Comparison of ENCODE assay signal across 9 cellular contexts in the genomic region with DNA sequence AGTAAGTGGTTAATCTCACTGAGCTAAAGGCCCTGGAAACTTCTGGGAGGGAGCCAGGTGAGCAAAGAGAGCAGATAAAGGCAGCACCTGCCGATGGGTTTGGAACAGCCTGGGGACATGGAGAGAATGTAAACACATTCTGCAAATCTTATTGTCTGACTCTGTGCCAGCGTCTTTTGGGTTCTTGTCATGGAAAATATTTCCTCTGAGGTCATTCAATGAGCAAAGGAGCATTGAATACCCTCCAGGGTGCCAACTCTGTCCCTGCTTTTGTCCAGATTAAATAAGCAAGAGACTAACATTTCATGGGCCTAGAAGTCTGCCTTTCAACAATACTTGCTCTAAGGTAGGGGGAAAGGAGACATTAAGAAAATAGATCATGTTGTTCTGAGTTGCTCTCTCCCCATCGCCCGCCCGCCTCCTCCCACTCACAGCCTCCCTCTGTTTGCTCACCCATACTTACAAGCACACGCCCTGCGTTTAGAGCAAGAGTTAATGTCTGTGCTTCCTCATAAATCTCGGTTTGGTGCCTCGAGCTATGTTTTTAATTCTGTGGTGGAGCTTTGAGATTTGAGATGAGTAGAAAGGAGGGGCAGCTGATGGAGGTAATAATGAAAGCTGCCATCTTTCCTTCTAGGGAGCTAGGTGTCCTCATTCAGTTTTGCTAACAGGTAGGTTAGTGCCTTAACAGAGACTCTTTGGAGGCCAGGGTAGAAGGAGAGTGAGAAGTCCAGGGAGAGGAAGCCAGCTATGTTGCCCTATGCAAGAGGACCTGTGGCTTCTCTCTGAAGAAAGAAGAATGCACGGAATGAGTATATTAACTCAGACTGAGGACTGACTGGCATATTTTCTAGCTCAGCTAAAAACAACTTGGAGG.
A peak's percentile ranks its signal among the peaks of the same experiment; 100 is the strongest.
DNase-seq lines count a peak whose midpoint lies in the region; ATAC-seq and TF ChIP-seq lines count a peak whose summit lies in the region.
"Had no signal": no experiment of that assay in that cellular context is flagged by ENCODE, and none has a peak within 500 bp of the region (broad histone marks: within the 10 kb centered on the region; RNA-seq: fewer than 3 reads in every experiment).

No MANE protein-coding gene starts in this region.

- H3K79me1 ChIP-seq in H9 (ENCODE audit: insufficient read depth, low read depth, low read length, poor library complexity, severe bottlenecking), result no peaks in the 10 kb centered on the region

- no peak overlapping the region for H3K14ac ChIP-seq in H9 (ENCODE audit: insufficient read depth, low read length)

- intact Hi-C loops in MCF 10A (cut with micrococcal nuclease), result no loop called here

- no peak overlapping the region for H2AFZ ChIP-seq in H9 (ENCODE audit: low read length)

- ATAC-seq in GM21515 (IDR thresholded peaks at IDR 0.05; ENCODE audit: unreplicated experiment) (no peak), HG03457 (IDR thresholded peaks at IDR 0.05; ENCODE audit: unreplicated experiment) (no peak)

- no peak overlapping the region for H3K56ac ChIP-seq in H9 (ENCODE audit: insufficient read length, low read depth, low read length)

- H3K27me3 Mint-ChIP-seq in H9 (ENCODE audit: low read depth) (no peaks in the 10 kb centered on the region), MCF 10A (ENCODE audit: insufficient read depth, unreplicated experiment) (no peaks in the 10 kb centered on the region), progenitor cell of endocrine pancreas (no peaks in the 10 kb centered on the region)

- no peak overlapping the region for H3K23ac ChIP-seq in H9 (ENCODE audit: insufficient read length, low read depth, low read length)

- no peak overlapping the region for H3K9ac ChIP-seq in H9 (ENCODE audit: extremely low read depth, insufficient read length, low read length)
- H3K9ac ChIP-seq: KMS-11 had no signal

- H3K4me2 ChIP-seq in H9 (ENCODE audit: insufficient read depth, insufficient read length, low read length), result no peak overlapping the region
- H3K4me2 ChIP-seq: KMS-11 had no signal

- no peaks in the 10 kb centered on the region for H3K79me2 ChIP-seq in H9 (ENCODE audit: insufficient read depth, low read length)

- no peak overlapping the region for H4K5ac ChIP-seq in H9 (ENCODE audit: insufficient read length, low read depth, low read length)

- BruUV-seq in MCF 10A (replicated peaks; lab: Mats Ljungman, UMichigan), result TSS peak; percentile 69

- no peaks in the 10 kb centered on the region for H3K9me3 ChIP-seq in H9 (ENCODE audit: control insufficient read depth, low read depth, low read length)

- no peak overlapping the region for H3K27ac ChIP-seq in H9 (ENCODE audit: insufficient read length, low read depth, low read length)
- H3K27ac ChIP-seq: KMS-11 had no signal

- H3K9me3 Mint-ChIP-seq in H9 (no peaks in the 10 kb centered on the region), MCF 10A (ENCODE audit: unreplicated experiment) (no peaks in the 10 kb centered on the region), progenitor cell of endocrine pancreas (ENCODE audit: low read depth) (no peaks in the 10 kb centered on the region)

- no CpG with 5 or more reads among the region's 10 CpGs for WGBS in H9 (ENCODE audit: extremely low coverage, insufficient read length, low lambda C conversion rate)

- H3K36me3 Mint-ChIP-seq in H9 (ENCODE audit: insufficient read depth in 1 of 3, low read depth in 3 of 3), result peaks cover 0 to 9% (median 2%) of the 10 kb centered on the region in 3 experiments; a peak in 2 of 7 replicates
- H3K36me3 Mint-ChIP-seq in MCF 10A (ENCODE audit: insufficient read depth, unreplicated experiment), result no peaks in the 10 kb centered on the region
- no peaks in the 10 kb centered on the region for H3K36me3 Mint-ChIP-seq in progenitor cell of endocrine pancreas (ENCODE audit: insufficient read depth)

- no peak overlapping the region for H4K91ac ChIP-seq in H9 (ENCODE audit: insufficient read length, low read depth, low read length)

- H4K8ac ChIP-seq in H9 (replicated peaks; ENCODE audit: insufficient read length, low read depth, low read length), result no peak overlapping the region

- H3K18ac ChIP-seq in H9 (ENCODE audit: insufficient read length, low read depth, low read length), result no peak overlapping the region

- no peak overlapping the region for H2AK5ac ChIP-seq in H9 (ENCODE audit: insufficient read length, low read length)

- H2BK12ac ChIP-seq in H9 (ENCODE audit: insufficient read length, low read depth, low read length), result no peak overlapping the region

- no peak overlapping the region for H3T11ph ChIP-seq in H9 (ENCODE audit: low read length)

- peak; percentile 50 for DNase-seq in H9
- peak; percentile 85 for DNase-seq in NCI-H226
- DNase-seq in MCF 10A (ENCODE audit: unreplicated experiment), result peak; percentile 96
- DNase-seq in progenitor cell of endocrine pancreas (ENCODE audit: low spot score, unreplicated experiment), result no peak
- DNase-seq in SW480 (ENCODE audit: low spot score), result no peak
- DNase-seq in AML-193 (lab: John Stamatoyannopoulos, UW), result no peak

- H3K27me3 ChIP-seq in H9 (ENCODE audit: insufficient read depth, low read length), result no peaks in the 10 kb centered on the region

- CTCF ChIA-PET in MCF 10A (lab: Yijun Ruan, JAX), result interaction anchor here (0.7 to 7.3 kb wide), 12 partner anchors 28 to 482 kb away, joined by 3 to 94 read pairs (median 4); no protein-coding TSS in a partner anchor

- no peak overlapping the region for H2BK20ac ChIP-seq in H9 (ENCODE audit: low read depth, low read length, poor library complexity, severe bottlenecking)

- H3K4me3 Mint-ChIP-seq in H9 (no peak overlapping the region), MCF 10A (ENCODE audit: unreplicated experiment) (peak overlapping the region; percentile 65), progenitor cell of endocrine pancreas (ENCODE audit: low read depth) (no peak overlapping the region)

- H2BK15ac ChIP-seq in H9 (ENCODE audit: low read depth, low read length), result no peak overlapping the region

- H3K4me1 Mint-ChIP-seq in H9, result peaks cover 44 to 46% of the 10 kb centered on the region in 2 experiments
- H3K4me1 Mint-ChIP-seq in MCF 10A (ENCODE audit: insufficient read depth, unreplicated experiment), result peaks cover 59% of the 10 kb centered on the region
- H3K4me1 Mint-ChIP-seq in progenitor cell of endocrine pancreas (ENCODE audit: low read depth), result peaks cover 20% of the 10 kb centered on the region

- POLR2A ChIA-PET in MCF 10A (lab: Yijun Ruan, JAX), result interaction anchor here (0.6 to 17.4 kb wide), 43 partner anchors 8 to 646 kb away, joined by 3 to 495 read pairs (median 4); no protein-coding TSS in a partner anchor

- TF ChIP-seq CTCF in H9 (conservative IDR thresholded peaks at IDR 0.05) (no peak), MCF 10A (IDR thresholded peaks at IDR 0.05; ENCODE audit: unreplicated experiment) (no peak), progenitor cell of endocrine pancreas (IDR thresholded peaks at IDR 0.05; ENCODE audit: unreplicated experiment) (no peak)

- H4K20me1 ChIP-seq in H9 (ENCODE audit: control insufficient read depth, insufficient read depth, insufficient read length), result no peaks in the 10 kb centered on the region

- H3K27ac Mint-ChIP-seq in H9 (peak overlapping the region; percentile 36 to 92 (median 89)), MCF 10A (ENCODE audit: low read depth, unreplicated experiment) (peak overlapping the region; percentile 99), progenitor cell of endocrine pancreas (peak overlapping the region; percentile 33)

- H3K4ac ChIP-seq in H9 (ENCODE audit: low read depth, low read length), result no peak overlapping the region

- H3K4me1 ChIP-seq in H9 (ENCODE audit: insufficient read depth, low read length), result peaks cover 7% of the 10 kb centered on the region; the same call in 1 of the 2 replicates

- no peak overlapping the region for H2BK5ac ChIP-seq in H9 (ENCODE audit: insufficient read length, low read length)

- no peaks in the 10 kb centered on the region for H3K23me2 ChIP-seq in H9 (ENCODE audit: insufficient read length, low read depth, low read length, poor library complexity, severe bottlenecking)

- no peak overlapping the region for H2BK120ac ChIP-seq in H9 (ENCODE audit: low read depth, low read length, poor library complexity, severe bottlenecking)

Comparison
In these comparisons a context has a peak if more than half of its experiments do, and no peak if none do; other contexts are left out.
1. DNase-seq: peak in H9 (single experiment), NCI-H226 (single experiment) and MCF 10A (single experiment); none in progenitor cell of endocrine pancreas (single experiment), SW480 (single experiment) and AML-193 (0 of 2).
2. H3K27ac Mint-ChIP-seq: peak in every context shown above with its lines; median percentile 99 in MCF 10A; 89 in H9; 33 in progenitor cell of endocrine pancreas.